28 cellular contexts compared by ENCODE assay signal in genomic region chr10:28818645-28819036, GRCh38.
A peak's percentile ranks its signal among the peaks of the same experiment; 100 is the strongest.
DNase-seq lines count a peak whose midpoint lies in the region; ATAC-seq and TF ChIP-seq lines count a peak whose summit lies in the region.
"Had no signal": no experiment of that assay in that cellular context is flagged by ENCODE, and none has a peak within 500 bp of the region (broad histone marks: within the 10 kb centered on the region; RNA-seq: fewer than 3 reads in every experiment).

No MANE protein-coding gene starts in this region.

- H3K4me1 ChIP-seq in gastrocnemius medialis: peaks cover 0 to 12% of the 10 kb centered on the region in 2 donors
- H3K4me1 ChIP-seq: right atrium auricular region had no signal

- in situ Hi-C loops in gastrocnemius medialis (cut with MboI; ENCODE audit: low sequenced_read_pairs in 4 of 4): no loop called here

- TF ChIP-seq POLR2A in gastrocnemius medialis (IDR thresholded peaks at IDR 0.05): no peak

- no peaks in the 10 kb centered on the region for H3K27me3 ChIP-seq in gastrocnemius medialis
- H3K27me3 ChIP-seq: right atrium auricular region had no signal

- H3K27ac ChIP-seq in gastrocnemius medialis: no peak overlapping the region
- H3K27ac ChIP-seq: right atrium auricular region, thoracic aorta had no signal

- no peak overlapping the region for H3K27ac Mint-ChIP-seq in immature natural killer cell
- H3K27ac Mint-ChIP-seq: activated CD4-positive, alpha-beta memory T cell treated with anti-CD3 and anti-CD28 coated beads for 36 hours; activated T-cell treated with anti-CD3 and anti-CD28 coated beads, Interleukin-2, amount 50 U/mL, for 72 hours; B cell had no signal

- peaks cover 0 to 4% (median 0%) of the 10 kb centered on the region in 3 donors for H3K27me3 Mint-ChIP-seq in immature natural killer cell (ENCODE audit: low read depth in 3 of 3)
- H3K27me3 Mint-ChIP-seq: activated CD4-positive, alpha-beta memory T cell treated with anti-CD3 and anti-CD28 coated beads for 36 hours; B cell had no signal

- no peak overlapping the region for H3K4me3 ChIP-seq in gastrocnemius medialis
- H3K4me3 ChIP-seq: right atrium auricular region, thoracic aorta had no signal

- TF ChIP-seq CTCF in gastrocnemius medialis (IDR thresholded peaks at IDR 0.05 in 4 of 5, conservative IDR thresholded peaks at IDR 0.05 in 1 of 5): no peak

- no peak overlapping the region for H3K4me3 Mint-ChIP-seq in immature natural killer cell
- H3K4me3 Mint-ChIP-seq: activated CD4-positive, alpha-beta memory T cell treated with anti-CD3 and anti-CD28 coated beads for 36 hours; activated T-cell treated with anti-CD3 and anti-CD28 coated beads, Interleukin-2, amount 50 U/mL, for 72 hours; B cell had no signal

- no peaks in the 10 kb centered on the region for H3K9me3 ChIP-seq in gastrocnemius medialis
- H3K9me3 ChIP-seq: right atrium auricular region, thoracic aorta had no signal

- DNase-seq in NCI-H2196 (lab: John Stamatoyannopoulos, UW; ENCODE audit: unreplicated experiment): peak; percentile 26
- DNase-seq in NCI-H2196 treated with DMSO at 0.1 percent for 48 hours (lab: John Stamatoyannopoulos, UW; ENCODE audit: unreplicated experiment): no peak
- peak; percentile 38 for DNase-seq in NCI-H69 (lab: John Stamatoyannopoulos, UW)
- DNase-seq in left colon: no peak
- DNase-seq in gastrocnemius medialis: no peak
- DNase-seq in immature natural killer cell: no peak
- DNase-seq in nucleus accumbens (lab: John Stamatoyannopoulos, UW): no peak
- DNase-seq: activated CD4-positive, alpha-beta memory T cell treated with anti-CD3 and anti-CD28 coated beads for 36 hours; activated CD4-positive, alpha-beta T cell treated with anti-CD3 and anti-CD28 coated beads for 1 hour; activated naive CD4-positive, alpha-beta T cell; activated T-cell treated with anti-CD3 and anti-CD28 coated beads, Interleukin-2, amount 50 U/mL, for 72 hours; central memory CD4-positive, alpha-beta T cell; cortex of kidney; DMS 273 treated with DMSO at 0.1 percent for 48 hours; effector memory CD4-positive, alpha-beta T cell; foreskin fibroblast; KBM-7; MM.1S; NCI-H1417 treated with DMSO at 0.1 percent for 48 hours; NCI-H510A treated with DMSO at 0.1 percent for 48 hours; Right ventricle myocardium superior; stimulated activated CD4-positive, alpha-beta T cell treated with anti-CD3 and anti-CD28 coated beads, Interleukin-1b, Interleukin-23, amount 100 ng/mL, for 48 hours; stimulated activated naive CD8-positive, alpha-beta T cell treated with anti-CD3 and anti-CD28 coated beads, Interleukin-15, Interleukin-2, amounts not matched to agents 100 U/mL and 50 U/mL, for 24 hours; T-helper 2 cell had no signal

- ATAC-seq in left colon (peak; percentile 95), gastrocnemius medialis (peak; percentile 23 to 30), HG02642 (IDR thresholded peaks at IDR 0.05; ENCODE audit: poor library complexity, unreplicated experiment) (no peak)
- ATAC-seq: activated T-cell treated with anti-CD3 and anti-CD28 coated beads, Interleukin-2, amount 50 U/mL, for 72 hours; stimulated activated naive CD8-positive, alpha-beta T cell treated with anti-CD3 and anti-CD28 coated beads, Interleukin-15, Interleukin-2, amounts not matched to agents 100 U/mL and 50 U/mL, for 24 hours had no signal

- intact Hi-C loops in left colon (cut with DNase I, micrococcal nuclease) (no loop called here), gastrocnemius medialis (cut with DNase I; ENCODE audit: low total_unique reads) (no loop called here)

- H3K9me3 Mint-ChIP-seq in immature natural killer cell: no peaks in the 10 kb centered on the region
- H3K9me3 Mint-ChIP-seq: activated CD4-positive, alpha-beta memory T cell treated with anti-CD3 and anti-CD28 coated beads for 36 hours; activated T-cell treated with anti-CD3 and anti-CD28 coated beads, Interleukin-2, amount 50 U/mL, for 72 hours had no signal

- no peaks in the 10 kb centered on the region for H3K36me3 Mint-ChIP-seq in immature natural killer cell
- H3K36me3 Mint-ChIP-seq: activated CD4-positive, alpha-beta memory T cell treated with anti-CD3 and anti-CD28 coated beads for 36 hours had no signal

- H3K36me3 ChIP-seq in gastrocnemius medialis: no peaks in the 10 kb centered on the region
- H3K36me3 ChIP-seq: right atrium auricular region, thoracic aorta had no signal

- no peaks in the 10 kb centered on the region for H3K4me1 Mint-ChIP-seq in immature natural killer cell
- H3K4me1 Mint-ChIP-seq: B cell had no signal

Comparison
In these comparisons a context has a peak if more than half of its experiments do, and no peak if none do; other contexts are left out.
1. DNase-seq: peak in NCI-H2196 (single experiment) and NCI-H69 (single experiment); none in NCI-H2196 treated with DMSO at 0.1 percent for 48 hours (single experiment), left colon (0 of 2), gastrocnemius medialis (0 of 2), immature natural killer cell (0 of 3) and nucleus accumbens (0 of 56).